Comparison of ENCODE assay signal across 8 cellular contexts in genomic region chr4:111943796-111944203, GRCh38.
A peak's percentile ranks its signal among the peaks of the same experiment; 100 is the strongest.
DNase-seq lines count a peak whose midpoint lies in the region; ATAC-seq, FAIRE-seq and TF ChIP-seq lines count a peak whose summit lies in the region.

No MANE protein-coding gene starts in this region.

- in situ Hi-C loops in G401 (cut with HindIII; ENCODE audit: low sequenced_read_pairs), result no loop called here

- no peaks in the 10 kb centered on the region for H3K4me1 ChIP-seq in small intestine (ENCODE audit: control insufficient read depth in 2 of 2, insufficient read depth in 1 of 2, low read depth in 1 of 2, low read length in 1 of 2)

- H3K4me3 ChIP-seq in small intestine (ENCODE audit: low read depth in 1 of 2, low read length in 2 of 2), result no peak overlapping the region

- no peaks in the 10 kb centered on the region for H3K36me3 ChIP-seq in small intestine (ENCODE audit: control insufficient read depth in 2 of 2, insufficient read depth in 2 of 2, low read length in 2 of 2)

- 11 to 30% (median 17%) methylated on average over 7 of the region's 7 CpGs for WGBS in small intestine, 3 donors

- no peaks in the 10 kb centered on the region for H3K27me3 ChIP-seq in small intestine (ENCODE audit: control insufficient read depth in 2 of 2, insufficient read depth in 2 of 2, low read length in 2 of 2)

- H3K9me3 ChIP-seq in small intestine (ENCODE audit: control insufficient read depth, low read depth), result no peaks in the 10 kb centered on the region

- ATAC-seq in GM19455 (IDR thresholded peaks at IDR 0.05; ENCODE audit: unreplicated experiment) (peak; percentile 81), HG03280 (IDR thresholded peaks at IDR 0.05; ENCODE audit: unreplicated experiment) (peak; percentile 88)

- DNase-seq in G401 (ENCODE audit: low spot score) (peak; percentile 12), NOMO-1 (lab: John Stamatoyannopoulos, UW; ENCODE audit: unreplicated experiment in 2 of 2) (peak; percentile 27 to 57), erythroblast (lab: John Stamatoyannopoulos, UW) (peak; percentile 13 to 17), small intestine (peak; percentile 58), activated T-cell treated with anti-CD3 and anti-CD28 coated beads for 4 hours (no peak)
- DNase-seq in activated CD4-positive, CD25-positive, alpha-beta regulatory T cell treated with anti-CD3 and anti-CD28 coated beads, Interleukin-2, amount 50 U/mL, for 72 hours, result no peak

- H3K27ac ChIP-seq in small intestine (ENCODE audit: low read depth in 1 of 2, low read length in 1 of 2), result no peak overlapping the region

- TF ChIP-seq POLR2A in erythroblast (IDR thresholded peaks at IDR 0.05; ENCODE audit: low read length), result no peak

- FAIRE-seq in small intestine (lab: Jason Lieb, UNC), result no peak

Comparison
In these comparisons a context has a peak if more than half of its experiments do, and no peak if none do; other contexts are left out.
1. DNase-seq: peak in G401 (single experiment), NOMO-1 (2 of 2), erythroblast (2 of 2) and small intestine (single experiment); none in activated T-cell treated with anti-CD3 and anti-CD28 coated beads for 4 hours (single experiment) and activated CD4-positive, CD25-positive, alpha-beta regulatory T cell treated with anti-CD3 and anti-CD28 coated beads, Interleukin-2, amount 50 U/mL, for 72 hours (single experiment).